Comparison of ENCODE assay signal across 10 cellular contexts in genomic region chr16:30533146-30533522, GRCh38. TPM values are rescaled to one million over a fixed set of nuclear protein-coding genes. Genes with fewer than 3 reads are reported as not detected.
A peak's percentile ranks its signal among the peaks of the same experiment; 100 is the strongest.
DNase-seq lines count a peak whose midpoint lies in the region; ATAC-seq and TF ChIP-seq lines count a peak whose summit lies in the region.
"Had no signal": no experiment of that assay in that cellular context is flagged by ENCODE, and none has a peak within 500 bp of the region (broad histone marks: within the 10 kb centered on the region; RNA-seq: fewer than 3 reads in every experiment).

No MANE protein-coding gene starts in this region.

- DNase-seq in COLO668 (lab: John Stamatoyannopoulos, UW; ENCODE audit: unreplicated experiment) (peak; percentile 40), Karpas-422 (no peak), chondrocyte (ENCODE audit: low spot score) (no peak), neural progenitor cell (ENCODE audit: low spot score) (no peak), ecto neural progenitor cell (ENCODE audit: low spot score) (no peak), epidermal melanocyte (ENCODE audit: insufficient read length, low spot score) (no peak)
- DNase-seq: foreskin melanocyte, NCI-H2029 had no signal

- no peak for TF ChIP-seq CTCF in chondrocyte (IDR thresholded peaks at IDR 0.05)
- TF ChIP-seq CTCF in neural progenitor cell (IDR thresholded peaks at IDR 0.05): no peak

- ATAC-seq in GM18505 (IDR thresholded peaks at IDR 0.05; ENCODE audit: unreplicated experiment) (no peak), GM19397 (IDR thresholded peaks at IDR 0.05; ENCODE audit: unreplicated experiment) (no peak)

- H4K20me1 ChIP-seq in Karpas-422 (ENCODE audit: insufficient read depth, low read depth, low read length): no peaks in the 10 kb centered on the region
- no peaks in the 10 kb centered on the region for H4K20me1 ChIP-seq in neural progenitor cell (ENCODE audit: low read depth)

- H3K4me1 Mint-ChIP-seq in chondrocyte (ENCODE audit: low read depth): peaks cover 17% of the 10 kb centered on the region
- H3K4me1 Mint-ChIP-seq in neural progenitor cell: peaks cover 29% of the 10 kb centered on the region

- no peaks in the 10 kb centered on the region for H3K9me2 ChIP-seq in Karpas-422 (replicated peaks; ENCODE audit: insufficient read depth, low read length)

- peaks cover 34% of the 10 kb centered on the region for H3K79me2 ChIP-seq in Karpas-422 (ENCODE audit: low read length)
- H3K79me2 ChIP-seq in neural progenitor cell (ENCODE audit: low read depth): peaks cover 40% of the 10 kb centered on the region

- no peaks in the 10 kb centered on the region for H3K9me3 Mint-ChIP-seq in chondrocyte (ENCODE audit: low read depth)
- H3K9me3 Mint-ChIP-seq in neural progenitor cell: no peaks in the 10 kb centered on the region

- H3K4me2 ChIP-seq in Karpas-422 (ENCODE audit: low read depth, low read length, poor library complexity, severe bottlenecking): peak overlapping the region; percentile 93
- H3K4me2 ChIP-seq in neural progenitor cell: peak overlapping the region; percentile 82

- H3K9ac ChIP-seq in Karpas-422 (ENCODE audit: low read length) (peak overlapping the region; percentile 81), neural progenitor cell (no peak overlapping the region)

- no peak for TF ChIP-seq POLR2A in GM18505 (IDR thresholded peaks at IDR 0.05; ENCODE audit: borderline replicate concordance, extremely low read depth, insufficient read depth, insufficient read length)

- H3K4me1 ChIP-seq in Karpas-422 (ENCODE audit: low read length): peaks cover 45% of the 10 kb centered on the region
- H3K4me1 ChIP-seq in neural progenitor cell: peaks cover 8% of the 10 kb centered on the region

- H3K36me3 Mint-ChIP-seq in chondrocyte (ENCODE audit: low read depth) (no peaks in the 10 kb centered on the region), neural progenitor cell (peaks cover 9% of the 10 kb centered on the region)

- H3K27ac Mint-ChIP-seq in chondrocyte (ENCODE audit: unreplicated experiment) (no peak overlapping the region), neural progenitor cell (peak overlapping the region; percentile 75)

- no peaks in the 10 kb centered on the region for H3K9me3 ChIP-seq in Karpas-422 (ENCODE audit: low read length)
- H3K9me3 ChIP-seq in neural progenitor cell (ENCODE audit: low read depth): no peaks in the 10 kb centered on the region

- H3F3A ChIP-seq in neural progenitor cell (ENCODE audit: low read depth): peaks cover 12% of the 10 kb centered on the region

- no peaks in the 10 kb centered on the region for H3K36me3 ChIP-seq in Karpas-422 (ENCODE audit: insufficient read depth, low read length)
- H3K36me3 ChIP-seq in neural progenitor cell: no peaks in the 10 kb centered on the region

- H2AFZ ChIP-seq in Karpas-422 (ENCODE audit: low read length) (no peak overlapping the region), neural progenitor cell (replicated peaks) (no peak overlapping the region)

- H3K4me3 Mint-ChIP-seq in chondrocyte (ENCODE audit: unreplicated experiment): peak overlapping the region; percentile 49
- peak overlapping the region; percentile 68 for H3K4me3 Mint-ChIP-seq in neural progenitor cell

- H3K27ac ChIP-seq in Karpas-422 (ENCODE audit: low read length) (no peak overlapping the region), neural progenitor cell (no peak overlapping the region)

- H3K27me3 Mint-ChIP-seq in chondrocyte (ENCODE audit: low read depth) (no peaks in the 10 kb centered on the region), neural progenitor cell (ENCODE audit: insufficient read depth, low read depth) (peaks cover 2% of the 10 kb centered on the region)

- H3K27me3 ChIP-seq in Karpas-422 (ENCODE audit: low read length) (no peaks in the 10 kb centered on the region), neural progenitor cell (no peaks in the 10 kb centered on the region)

- H3K4me3 ChIP-seq in Karpas-422 (ENCODE audit: low read length) (peak overlapping the region; percentile 90; the same call in 1 of the 2 replicates), neural progenitor cell (no peak overlapping the region)

RNA-seq across cellular contexts. Expression of gene ZNF747, which starts 1.5 kb away (rescaled TPM):
- 9.8 and 16.9 TPM in 2 replicates for total RNA-seq in Karpas-422 (2014; rRNA removed; shearing (Covaris generic); ENCODE audit: low replicate concordance)
- 3.5 to 6.7 TPM (median 6.7 TPM) in 3 replicates for total RNA-seq in chondrocyte
- total RNA-seq in neural progenitor cell (ENCODE audit: low replicate concordance): 7.0 and 14.5 TPM in 2 replicates

RNA-seq across cellular contexts. Expression of gene ZNF768, which starts 6.8 kb away (rescaled TPM):
- total RNA-seq in Karpas-422 (2014; rRNA removed; shearing (Covaris generic); ENCODE audit: low replicate concordance): 59.4 and 107 TPM in 2 replicates
- total RNA-seq in chondrocyte (27.6 to 30.0 TPM (median 28.6 TPM) in 3 replicates), neural progenitor cell (ENCODE audit: low replicate concordance) (15.5 and 49.9 TPM in 2 replicates)

RNA-seq across cellular contexts. Expression of gene ZNF764, which starts 25.0 kb away (rescaled TPM):
- 7.0 and 15.8 TPM in 2 replicates for total RNA-seq in Karpas-422 (2014; rRNA removed; shearing (Covaris generic); ENCODE audit: low replicate concordance)
- total RNA-seq in chondrocyte: 8.3 to 11.1 TPM (median 8.6 TPM) in 3 replicates
- 3.6 and 12.6 TPM in 2 replicates for total RNA-seq in neural progenitor cell (ENCODE audit: low replicate concordance)

RNA-seq across cellular contexts. Expression of gene ZNF688, which starts 38.4 kb away (rescaled TPM):
- 18.0 and 24.9 TPM in 2 replicates for total RNA-seq in Karpas-422 (2014; rRNA removed; shearing (Covaris generic); ENCODE audit: low replicate concordance)
- total RNA-seq in chondrocyte (11.7 to 15.0 TPM (median 13.7 TPM) in 3 replicates), neural progenitor cell (ENCODE audit: low replicate concordance) (3.6 and 6.2 TPM in 2 replicates)

RNA-seq across cellular contexts. Expression of gene ZNF785, which starts 52.4 kb away (rescaled TPM):
- 14.9 and 20.8 TPM in 2 replicates for total RNA-seq in Karpas-422 (2014; rRNA removed; shearing (Covaris generic); ENCODE audit: low replicate concordance)
- total RNA-seq in chondrocyte: 17.0 to 20.2 TPM (median 17.7 TPM) in 3 replicates
- total RNA-seq in neural progenitor cell (ENCODE audit: low replicate concordance): 17.8 and 19.5 TPM in 2 replicates
